Comparison of ENCODE assay signal across 8 cellular contexts in the genomic region with DNA sequence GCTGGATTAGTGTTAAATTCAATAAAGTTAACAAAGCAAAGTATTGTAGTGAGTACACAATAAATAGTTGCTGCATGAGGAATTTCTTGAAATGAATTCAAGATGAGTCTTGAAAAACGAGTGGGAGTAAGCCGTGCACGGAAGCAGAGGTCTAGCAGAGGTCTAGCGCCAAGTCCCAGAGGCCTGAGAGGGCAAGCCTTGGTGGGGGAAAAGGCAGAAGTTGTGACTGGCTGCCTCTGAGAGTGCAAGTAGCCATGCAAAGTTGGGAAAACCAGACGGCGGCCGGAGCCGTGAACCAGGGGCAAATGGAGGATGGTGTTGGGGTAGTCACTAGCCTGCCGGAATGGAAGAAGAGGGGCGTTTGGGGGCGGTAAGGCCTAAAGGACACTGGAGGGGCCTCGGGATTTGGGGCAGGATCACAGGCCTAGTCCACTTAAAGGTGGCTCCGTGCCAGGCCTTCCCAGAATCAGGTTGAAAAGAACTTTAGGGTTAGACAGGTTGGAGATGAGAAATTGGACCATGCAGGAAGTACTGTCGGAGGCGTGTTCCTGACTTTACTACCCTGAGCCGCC. TPM values are rescaled to one million over a fixed set of nuclear protein-coding genes. Genes with fewer than 3 reads are reported as not detected.
DNase-seq lines count a peak whose midpoint lies in the region; ATAC-seq and TF ChIP-seq lines count a peak whose summit lies in the region.

No MANE protein-coding gene starts in this region.

- no peak for TF ChIP-seq CTCF in prostate gland (IDR thresholded peaks at IDR 0.05)

- DNase-seq in EH (ENCODE audit: low read depth), result peak; percentile 86
- peak; percentile 84 for DNase-seq in KG1 (lab: John Stamatoyannopoulos, UW)
- peak; percentile 19 for DNase-seq in activated T-helper 9 cell treated with anti-CD3 and anti-CD28 coated beads, Interleukin-2, amount 50 U/mL, for 16 hours (ENCODE audit: low read depth)
- DNase-seq in Right ventricle myocardium superior, result no peak
- DNase-seq in prostate gland (ENCODE audit: low spot score), result peak; percentile 37
- DNase-seq in NCI-H524 (lab: John Stamatoyannopoulos, UW), result no peak
- DNase-seq in NCI-H526 treated with DMSO at 0.1 percent for 48 hours (lab: John Stamatoyannopoulos, UW), result no peak

- no peak for TF ChIP-seq POLR2A in prostate gland (IDR thresholded peaks at IDR 0.05)

- H3K9me3 ChIP-seq in prostate gland, result no peaks in the 10 kb centered on the region

- WGBS in prostate gland, result under 1% methylated on average over 16 of the region's 16 CpGs

- H3K36me3 ChIP-seq in prostate gland, result peaks cover 0 to 16% of the 10 kb centered on the region in 2 donors

- H3K27me3 ChIP-seq in prostate gland (replicated peaks; ENCODE audit: insufficient read depth), result no peaks in the 10 kb centered on the region

- intact Hi-C loops in Right ventricle myocardium superior (cut with DNase I) (no loop called here), prostate gland (cut with DNase I) (loop anchor here (2.0 to 5.0 kb wide), 2 partner anchors 38 to 93 kb away; partner anchors contain the start of gene TMEM179B)

- H3K27ac ChIP-seq in prostate gland, result peak overlapping the region; percentile 99 to 100

- peak overlapping the region; percentile 78 to 99 for H3K4me3 ChIP-seq in prostate gland

- peak; percentile 6 for ATAC-seq in GM21423 (IDR thresholded peaks at IDR 0.05; ENCODE audit: unreplicated experiment)
- ATAC-seq in Right ventricle myocardium superior (ENCODE audit: poor library complexity), result peak; percentile 18

- peaks cover 23% of the 10 kb centered on the region for H3K4me1 ChIP-seq in prostate gland (replicated peaks)

RNA-seq across cellular contexts. Expression of gene SLC3A2, which starts 0.4 kb away (rescaled TPM):
- total RNA-seq in Right ventricle myocardium superior (32.9 TPM), prostate gland (100 to 1,000 TPM; 158 to 235 TPM)

RNA-seq across cellular contexts. Expression of gene CHRM1, which starts 40.8 kb away (rescaled TPM):
- total RNA-seq in Right ventricle myocardium superior, result not detected
- total RNA-seq in prostate gland, result 100 to 1,000 TPM in 1 of 2 donors, 10 to 100 TPM in 1; 38.1 to 107 TPM

RNA-seq across cellular contexts. Expression of gene WDR74, which starts 40.9 kb away (rescaled TPM):
- total RNA-seq in Right ventricle myocardium superior (27.0 TPM), prostate gland (10 to 100 TPM; 44.5 to 46.1 TPM)

RNA-seq across cellular contexts. Expression of gene TEX54, which starts 47.7 kb away (rescaled TPM):
- total RNA-seq in Right ventricle myocardium superior, result not detected
- not detected for total RNA-seq in prostate gland

RNA-seq across cellular contexts. Expression of gene STX5, which starts 48.5 kb away (rescaled TPM):
- total RNA-seq in Right ventricle myocardium superior (15.7 TPM), prostate gland (10 to 100 TPM; 34.5 to 57.5 TPM)

Comparison
In these comparisons a context has a peak if more than half of its experiments do, and no peak if none do; other contexts are left out.
1. DNase-seq: peak in EH (single experiment), KG1 (single experiment), activated T-helper 9 cell treated with anti-CD3 and anti-CD28 coated beads, Interleukin-2, amount 50 U/mL, for 16 hours (single experiment) and prostate gland (single experiment); none in Right ventricle myocardium superior (single experiment), NCI-H524 (0 of 2) and NCI-H526 treated with DMSO at 0.1 percent for 48 hours (single experiment).
2. RNA of gene CHRM1, which starts 40.8 kb away (total RNA-seq): 38.1 to 107 TPM in prostate gland; not detected in Right ventricle myocardium superior (single experiment); every median in the first group is over 10 times any median in the second.